Comparison of ENCODE assay signal across 8 cellular contexts in the genomic region with DNA sequence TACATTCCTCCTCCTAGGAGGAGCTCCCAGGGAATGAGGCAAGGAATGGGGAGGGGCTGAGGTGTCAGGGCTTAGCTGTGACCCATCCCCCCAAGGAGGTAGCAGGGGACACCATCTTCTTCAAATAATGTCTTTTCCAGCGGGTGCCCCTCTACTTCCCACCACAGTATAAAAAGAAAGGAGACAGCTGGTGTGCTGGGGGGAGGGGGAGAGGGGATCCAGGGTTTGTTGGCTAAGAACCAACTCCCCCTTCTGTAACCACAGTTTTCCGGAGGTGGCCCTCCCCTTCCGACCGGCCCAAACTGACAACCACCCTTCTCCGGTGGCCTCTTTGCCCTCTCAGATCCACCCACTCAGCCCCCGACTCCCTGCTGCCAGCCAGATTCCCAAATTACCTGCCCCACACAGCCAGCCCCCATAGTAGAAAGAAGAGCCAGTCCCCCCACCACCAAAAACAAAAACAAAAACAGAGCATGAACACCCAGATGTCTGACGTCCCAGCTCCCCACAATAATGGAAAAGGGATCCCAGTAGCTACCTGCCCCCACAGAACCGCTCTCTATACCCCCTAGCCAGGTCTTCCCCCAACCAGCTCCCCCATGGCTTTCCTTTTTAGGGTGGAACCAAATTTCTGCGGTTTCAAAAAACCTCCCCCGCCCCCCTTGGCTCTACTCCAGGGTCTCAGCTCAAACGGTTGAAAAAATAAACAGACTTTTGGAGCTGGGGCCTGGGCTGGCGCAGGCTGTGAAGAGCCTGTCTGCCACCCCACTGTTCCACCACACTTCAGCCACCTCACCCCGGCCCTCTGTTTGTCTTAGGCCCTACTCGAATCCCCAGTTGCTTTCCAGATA. TPM values are rescaled to one million over a fixed set of nuclear protein-coding genes. Genes with fewer than 3 reads are reported as not detected.
DNase-seq lines count a peak whose midpoint lies in the region; ATAC-seq, FAIRE-seq and TF ChIP-seq lines count a peak whose summit lies in the region.

No MANE protein-coding gene starts in this region.

- no peaks in the 10 kb centered on the region for H3K27me3 ChIP-seq in brain microvascular endothelial cell (replicated peaks)

- peak overlapping the region; percentile 60 to 87 for H3K9ac ChIP-seq in kidney (ENCODE audit: low read length in 2 of 2)

- intact Hi-C loops in kidney (cut with DNase I), result no loop called here

- peaks cover 28 to 50% of the 10 kb centered on the region in 2 donors for H3K4me1 ChIP-seq in kidney (ENCODE audit: control insufficient read depth in 1 of 2, insufficient read depth in 1 of 2, low read depth in 1 of 2, low read length in 2 of 2)

- H3K27ac ChIP-seq in brain microvascular endothelial cell (peak overlapping the region; percentile 26), kidney (ENCODE audit: low read depth in 2 of 2, low read length in 2 of 2) (peak overlapping the region; percentile 92 to 94)

- TF ChIP-seq CTCF in brain microvascular endothelial cell (IDR thresholded peaks at IDR 0.05; ENCODE audit: low read depth, low read length, missing control alignments) (no peak), kidney (IDR thresholded peaks at IDR 0.05; ENCODE audit: borderline replicate concordance, extremely low read depth, insufficient read depth) (no peak)

- peak overlapping the region; percentile 90 for H3K4me3 ChIP-seq in brain microvascular endothelial cell (ENCODE audit: low read depth, low read length)
- H3K4me3 ChIP-seq in kidney (ENCODE audit: low read length in 2 of 2), result peak overlapping the region; percentile 71 to 73

- ATAC-seq in activated CD4-positive, CD25-positive, alpha-beta regulatory T cell treated with anti-CD3 and anti-CD28 coated beads, Interleukin-2, amount 50 U/mL, for 24 hours, result no peak
- no peak for ATAC-seq in HG03521 (IDR thresholded peaks at IDR 0.05; ENCODE audit: unreplicated experiment)

- in situ Hi-C loops in brain microvascular endothelial cell (cut with HindIII; ENCODE audit: low pct_ligation_motif_present, low sequenced_read_pairs), result no loop called here

- no peak for FAIRE-seq in kidney (lab: Jason Lieb, UNC)

- no peaks in the 10 kb centered on the region for H3K9me3 ChIP-seq in kidney (ENCODE audit: control insufficient read depth in 1 of 2, low read length in 2 of 2)

- H3K36me3 ChIP-seq in brain microvascular endothelial cell (replicated peaks) (peaks cover 6% of the 10 kb centered on the region), kidney (ENCODE audit: control insufficient read depth in 1 of 2, insufficient read depth in 2 of 2, low read length in 2 of 2) (no peaks in the 10 kb centered on the region)

- DNase-seq in DMS153 treated with DMSO at 0.1 percent for 48 hours (lab: John Stamatoyannopoulos, UW; ENCODE audit: unreplicated experiment) (peak; percentile 78), NCI-H1105 (lab: John Stamatoyannopoulos, UW) (peak; percentile 71), T-helper 9 cell (peak; percentile 58), brain microvascular endothelial cell (peak; percentile 20), kidney (peak; percentile 85)
- DNase-seq in stimulated activated CD4-positive, alpha-beta T cell treated with anti-CD3 and anti-CD28 coated beads, Interleukin-4, amount 100 ng/mL, for 24 hours, result peak; percentile 62

RNA-seq across cellular contexts. Expression of gene ARHGEF2, which starts 2.1 kb away (rescaled TPM):
- total RNA-seq in kidney, result 99.6 TPM
- 32.3 TPM for polyA plus RNA-seq in kidney (ENCODE audit: insufficient read depth, low read depth, low replicate concordance)

RNA-seq across cellular contexts. Expression of gene RXFP4, which starts 34.8 kb away (rescaled TPM):
- total RNA-seq in kidney, result not detected
- polyA plus RNA-seq in kidney (ENCODE audit: insufficient read depth, low read depth, low replicate concordance), result 0.32 TPM

RNA-seq across cellular contexts. Expression of gene KHDC4, which starts 42.1 kb away (rescaled TPM):
- 57.4 TPM for total RNA-seq in kidney
- polyA plus RNA-seq in kidney (ENCODE audit: insufficient read depth, low read depth, low replicate concordance), result 19.8 TPM

RNA-seq across cellular contexts. Expression of gene SSR2, which starts 44.5 kb away (rescaled TPM):
- total RNA-seq in kidney, result 175 TPM
- 300 TPM for polyA plus RNA-seq in kidney (ENCODE audit: insufficient read depth, low read depth, low replicate concordance)

Comparison
In these comparisons a context has a peak if more than half of its experiments do, and no peak if none do; other contexts are left out.
1. DNase-seq: peak in every context shown above with its lines; median percentile 85 in kidney; 78 in DMS153 treated with DMSO at 0.1 percent for 48 hours; 71 in NCI-H1105; 62 in stimulated activated CD4-positive, alpha-beta T cell treated with anti-CD3 and anti-CD28 coated beads, Interleukin-4, amount 100 ng/mL, for 24 hours; 58 in T-helper 9 cell; 20 in brain microvascular endothelial cell.